19 cellular contexts compared by ENCODE assay signal in genomic region chr4:87947381-87948160, GRCh38. TPM values are rescaled to one million over a fixed set of nuclear protein-coding genes. Genes with fewer than 3 reads are reported as not detected.
"Had no signal": no experiment of that assay in that cellular context is flagged by ENCODE, and none has a peak within 500 bp of the region (broad histone marks: within the 10 kb centered on the region; RNA-seq: fewer than 3 reads in every experiment).

No MANE protein-coding gene starts in this region.

- H3K27me3 ChIP-seq: esophagus squamous epithelium, foreskin keratinocyte, hepatocyte, ovary, stomach, transverse colon had no signal

- H3K27ac Mint-ChIP-seq: natural killer cell had no signal

- H3K36me3 Mint-ChIP-seq: natural killer cell had no signal

- DNase-seq: esophagus squamous epithelium; foreskin keratinocyte; head of caudate nucleus; kidney; mammary epithelial cell; mucosa of descending colon; natural killer cell; nucleus accumbens; ovary; right cardiac atrium; small intestine; stimulated activated CD4-positive, alpha-beta T cell treated with anti-CD3 and anti-CD28 coated beads, Interleukin-12 subunit alpha, Interleukin-12 subunit beta, amount 100 ng/mL, for 4 hours; stimulated activated naive CD4-positive, alpha-beta T cell; stomach; substantia nigra; transverse colon had no signal

- H3K4me3 Mint-ChIP-seq: natural killer cell, neural crest cell had no signal

- H3K36me3 ChIP-seq: esophagus squamous epithelium, ovary, stomach, thoracic aorta, transverse colon had no signal

- H3K79me2 ChIP-seq: hepatocyte had no signal

- H3K4me2 ChIP-seq: hepatocyte had no signal

- H3K27ac ChIP-seq: esophagus squamous epithelium, foreskin keratinocyte, hepatocyte, ovary, stomach, thoracic aorta, transverse colon had no signal

- H3K9me3 ChIP-seq: esophagus squamous epithelium, mucosa of descending colon, ovary, stomach, thoracic aorta, transverse colon had no signal

- H3K9me3 Mint-ChIP-seq: natural killer cell, neural crest cell had no signal

- ATAC-seq: foreskin keratinocyte, mucosa of descending colon, natural killer cell had no signal

- H3K4me1 Mint-ChIP-seq: natural killer cell, neural crest cell had no signal

- H2AFZ ChIP-seq: hepatocyte had no signal

- H3K4me1 ChIP-seq: esophagus squamous epithelium had no signal

- H3K4me3 ChIP-seq: esophagus squamous epithelium, hepatocyte, mucosa of descending colon, ovary, stomach, thoracic aorta, transverse colon had no signal

RNA-seq across cellular contexts. Expression of gene SPP1, which starts 27.9 kb away (rescaled TPM):
- total RNA-seq: natural killer cell had no signal
